Comparison of ENCODE assay signal across 2 cellular contexts in genomic region chr1:56927986-56928385, GRCh38.
TF ChIP-seq lines count a peak whose summit lies in the region.

No MANE protein-coding gene starts in this region.

TF ChIP-seq in liver, 16 proteins besides CTCF, POLR2A, EP300 and RAD21:
- TF ChIP-seq HNF4A (conservative IDR thresholded peaks at IDR 0.05) = peak in 1 of 2 donors; percentile 42
- peak; percentile 11 to 58 for TF ChIP-seq RXRA (IDR thresholded peaks at IDR 0.05)
- no peak for TF ChIP-seq HNF4G (IDR thresholded peaks at IDR 0.05)
- no peak for TF ChIP-seq JUND (IDR thresholded peaks at IDR 0.05)

TF ChIP-seq in HepG2, 621 proteins besides CTCF, POLR2A, EP300 and RAD21:
- TF ChIP-seq SUZ12 (IDR thresholded peaks at IDR 0.05; ENCODE audit: low read depth, low read length) = no peak
- no peak for TF ChIP-seq ZFP62 (CRISPR knock-in tag; IDR thresholded peaks at IDR 0.05)
TF ChIP-seq in HepG2: peak in this region for 0.
